ENCODE assay signal across 10 cellular contexts in genomic region chr1:45892068-45892785, GRCh38.
DNase-seq lines count a peak whose midpoint lies in the region; ATAC-seq and TF ChIP-seq lines count a peak whose summit lies in the region.
"Had no signal": no experiment of that assay in that cellular context is flagged by ENCODE, and none has a peak within 500 bp of the region (broad histone marks: within the 10 kb centered on the region; RNA-seq: fewer than 3 reads in every experiment).

No MANE protein-coding gene starts in this region.

- peak overlapping the region in 1 of 2 donors; percentile 3 for H3K4me3 ChIP-seq in ascending aorta

- no peak overlapping the region for H3K27ac Mint-ChIP-seq in glutamatergic neuron (ENCODE audit: unreplicated experiment)
- H3K27ac Mint-ChIP-seq: natural killer cell had no signal

- H3K27me3 Mint-ChIP-seq in glutamatergic neuron (ENCODE audit: unreplicated experiment): peaks cover 2% of the 10 kb centered on the region

- H3K4me1 Mint-ChIP-seq in glutamatergic neuron (ENCODE audit: low read depth, unreplicated experiment): no peaks in the 10 kb centered on the region

- no peaks in the 10 kb centered on the region for H3K9me3 ChIP-seq in ascending aorta

- H3K4me1 ChIP-seq in ascending aorta: peaks cover 0 to 13% of the 10 kb centered on the region in 2 donors

- no peaks in the 10 kb centered on the region for H3K9me3 Mint-ChIP-seq in glutamatergic neuron (ENCODE audit: unreplicated experiment)
- H3K9me3 Mint-ChIP-seq: natural killer cell had no signal

- no peaks in the 10 kb centered on the region for H3K27me3 ChIP-seq in ascending aorta

- no peak for TF ChIP-seq CTCF in ascending aorta (IDR thresholded peaks at IDR 0.05)
- no peak for TF ChIP-seq CTCF in glutamatergic neuron (IDR thresholded peaks at IDR 0.05; ENCODE audit: partially characterized antibody, unreplicated experiment)

- peak overlapping the region; percentile 51 to 55 for H3K27ac ChIP-seq in ascending aorta

- intact Hi-C loops in ascending aorta (cut with DNase I) (loop anchor here (2.0 to 5.0 kb wide), 2 partner anchors 21 to 290 kb away; no protein-coding TSS in a partner anchor), left cardiac atrium (cut with DNase I) (no loop called here)

- H3K36me3 Mint-ChIP-seq in glutamatergic neuron (ENCODE audit: unreplicated experiment): no peaks in the 10 kb centered on the region
- H3K36me3 Mint-ChIP-seq: natural killer cell had no signal

- no peaks in the 10 kb centered on the region for H3K36me3 ChIP-seq in ascending aorta

- peak; percentile 29 for DNase-seq in ELF-1 (ENCODE audit: low read depth, low spot score)
- DNase-seq in ascending aorta (ENCODE audit: low spot score in 2 of 2): no peak
- DNase-seq in left cardiac atrium: no peak
- peak; percentile 6 for DNase-seq in putamen (ENCODE audit: low spot score)
- no peak for DNase-seq in glutamatergic neuron
- no peak for DNase-seq in T-helper 9 cell
- DNase-seq: natural killer cell, NCI-H524 had no signal

- ATAC-seq in left cardiac atrium (peak; percentile 68 to 91), HG03354 (IDR thresholded peaks at IDR 0.05; ENCODE audit: poor library complexity, severe bottlenecking, unreplicated experiment) (no peak), HG02642 (IDR thresholded peaks at IDR 0.05; ENCODE audit: poor library complexity, unreplicated experiment) (no peak)
- ATAC-seq: natural killer cell had no signal

- no peak overlapping the region for H3K4me3 Mint-ChIP-seq in glutamatergic neuron (ENCODE audit: unreplicated experiment)
- H3K4me3 Mint-ChIP-seq: natural killer cell had no signal

Comparison
In these comparisons a context has a peak if more than half of its experiments do, and no peak if none do; other contexts are left out.
1. DNase-seq: peak in ELF-1 (single experiment) and putamen (single experiment); none in ascending aorta (0 of 2), left cardiac atrium (single experiment), glutamatergic neuron (single experiment) and T-helper 9 cell (single experiment).
2. ATAC-seq: peak in left cardiac atrium (2 of 2); none in HG03354 (single experiment) and HG02642 (single experiment).